In genomic region chr5:135120951-135121350, GRCh38 we compare ENCODE assay signal across 18 cellular contexts.
A peak's percentile ranks its signal among the peaks of the same experiment; 100 is the strongest.
DNase-seq lines count a peak whose midpoint lies in the region; ATAC-seq and TF ChIP-seq lines count a peak whose summit lies in the region.
"Had no signal": no experiment of that assay in that cellular context is flagged by ENCODE, and none has a peak within 500 bp of the region (broad histone marks: within the 10 kb centered on the region; RNA-seq: fewer than 3 reads in every experiment).

No MANE protein-coding gene starts in this region.

- no peaks in the 10 kb centered on the region for H3K36me3 Mint-ChIP-seq in stimulated activated memory B cell treated with anti-CD40 and anti-IgM and Interleukin-4, amounts not matched to agents 10 μg/mL and 1 μg/mL and 100 μg/mL, for 72 hours
- H3K36me3 Mint-ChIP-seq: CD4-positive, CD25-positive, alpha-beta regulatory T cell had no signal

- peak; percentile 34 for DNase-seq in ELF-1 (ENCODE audit: low read depth, low spot score)
- peak; percentile 26 for DNase-seq in SK-MEL-5 (ENCODE audit: low read depth, low spot score)
- peak; percentile 5 for DNase-seq in iPS DF 19.7 (ENCODE audit: low read depth, low spot score)
- peak; percentile 74 for DNase-seq in posterior vena cava (ENCODE audit: low spot score)
- DNase-seq in foreskin keratinocyte: no peak
- DNase-seq: 8988T; BE2C; CD4-positive, CD25-positive, alpha-beta regulatory T cell; COR-L47; GF-D8; HCEC 1CT; NCI-H1694 treated with DMSO at 0.1 percent for 48 hours; NCI-H2227 treated with DMSO at 0.1 percent for 48 hours; NCI-H510A treated with DMSO at 0.1 percent for 48 hours; SJCRH30 had no signal

- H3K4me1 ChIP-seq in foreskin keratinocyte: no peaks in the 10 kb centered on the region
- H3K4me1 ChIP-seq: BE2C, SJCRH30 had no signal

- peaks cover 11% of the 10 kb centered on the region for H3K27me3 Mint-ChIP-seq in stimulated activated memory B cell treated with anti-CD40 and anti-IgM and Interleukin-4, amounts not matched to agents 10 μg/mL and 1 μg/mL and 100 μg/mL, for 72 hours

- no peak overlapping the region for H3K4me3 Mint-ChIP-seq in stimulated activated memory B cell treated with anti-CD40 and anti-IgM and Interleukin-4, amounts not matched to agents 10 μg/mL and 1 μg/mL and 100 μg/mL, for 72 hours
- H3K4me3 Mint-ChIP-seq: CD4-positive, CD25-positive, alpha-beta regulatory T cell had no signal

- intact Hi-C loops in posterior vena cava (cut with DNase I): no loop called here

- no peaks in the 10 kb centered on the region for H3K4me1 Mint-ChIP-seq in stimulated activated memory B cell treated with anti-CD40 and anti-IgM and Interleukin-4, amounts not matched to agents 10 μg/mL and 1 μg/mL and 100 μg/mL, for 72 hours
- H3K4me1 Mint-ChIP-seq: CD4-positive, CD25-positive, alpha-beta regulatory T cell had no signal

- H3K9me3 Mint-ChIP-seq in stimulated activated memory B cell treated with anti-CD40 and anti-IgM and Interleukin-4, amounts not matched to agents 10 μg/mL and 1 μg/mL and 100 μg/mL, for 72 hours: no peaks in the 10 kb centered on the region

- H3K27ac ChIP-seq in foreskin keratinocyte: no peak overlapping the region
- H3K27ac ChIP-seq: SJCRH30 had no signal

- in situ Hi-C loops in SK-MEL-5 (cut with HindIII; ENCODE audit: low pct_unique_long_range_greater_than_20kb, low sequenced_read_pairs): no loop called here

- H3K27ac Mint-ChIP-seq in stimulated activated memory B cell treated with anti-CD40 and anti-IgM and Interleukin-4, amounts not matched to agents 10 μg/mL and 1 μg/mL and 100 μg/mL, for 72 hours: no peak overlapping the region
- H3K27ac Mint-ChIP-seq: CD4-positive, CD25-positive, alpha-beta regulatory T cell had no signal

- ATAC-seq in HG03025 (IDR thresholded peaks at IDR 0.05; ENCODE audit: low FRiP score, unreplicated experiment) (no peak), foreskin keratinocyte (no peak), HG03520 (IDR thresholded peaks at IDR 0.05; ENCODE audit: unreplicated experiment) (no peak)
- no peak for ATAC-seq in stimulated activated memory B cell treated with anti-CD40 and anti-IgM and Interleukin-4, amounts not matched to agents 10 μg/mL and 1 μg/mL and 100 μg/mL, for 72 hours

- no peak for TF ChIP-seq CTCF in foreskin keratinocyte (conservative IDR thresholded peaks at IDR 0.05)

- peaks cover 22% of the 10 kb centered on the region for H3K27me3 ChIP-seq in foreskin keratinocyte
- H3K27me3 ChIP-seq: BE2C, SJCRH30 had no signal

Comparison
In these comparisons a context has a peak if more than half of its experiments do, and no peak if none do; other contexts are left out.
1. DNase-seq: peak in ELF-1 (single experiment), SK-MEL-5 (single experiment), iPS DF 19.7 (single experiment) and posterior vena cava (single experiment); none in foreskin keratinocyte (0 of 2).